1 cellular context compared by ENCODE assay signal in genomic region chr6:147676468-147676867, GRCh38.
TF ChIP-seq lines count a peak whose summit lies in the region.

No MANE protein-coding gene starts in this region.

TF ChIP-seq in IMR-90, 13 proteins besides CTCF, POLR2A, EP300 and RAD21 (continued from another document):
- TF ChIP-seq USF2 (IDR thresholded peaks at IDR 0.05; ENCODE audit: low read depth, low read length): no peak
